Comparison of ENCODE assay signal across 9 cellular contexts in the genomic region with DNA sequence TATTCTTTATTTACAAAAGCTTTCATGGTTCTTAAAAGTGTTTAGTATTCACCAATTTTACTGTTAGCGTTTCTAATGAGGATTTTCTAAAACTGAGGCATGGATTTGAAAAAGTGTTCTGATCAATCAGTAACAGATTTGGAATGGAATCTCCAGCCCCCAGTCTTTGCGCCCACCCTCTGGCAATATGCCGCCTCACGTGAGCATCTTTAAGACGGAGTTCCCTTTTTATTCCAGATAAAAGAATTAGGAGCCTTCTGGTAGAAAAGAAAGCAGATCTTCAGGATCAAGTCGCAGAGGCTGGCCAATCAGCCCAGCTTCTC. TPM values are rescaled to one million over a fixed set of nuclear protein-coding genes. Genes with fewer than 3 reads are reported as not detected.
A peak's percentile ranks its signal among the peaks of the same experiment; 100 is the strongest.
DNase-seq lines count a peak whose midpoint lies in the region; TF ChIP-seq lines count a peak whose summit lies in the region.
"Had no signal": no experiment of that assay in that cellular context is flagged by ENCODE, and none has a peak within 500 bp of the region (broad histone marks: within the 10 kb centered on the region; RNA-seq: fewer than 3 reads in every experiment).

No MANE protein-coding gene starts in this region.

- H3K4me1 Mint-ChIP-seq in CD14-positive monocyte (peaks cover 22% of the 10 kb centered on the region), endothelial cell (ENCODE audit: unreplicated experiment) (peaks cover 59% of the 10 kb centered on the region)

- no peak overlapping the region for H3K9ac ChIP-seq in neuronal stem cell (ENCODE audit: low read depth, low read length, poor library complexity)

- peaks cover under 1 to 26% of the 10 kb centered on the region in 2 donors for H3K4me1 ChIP-seq in neuronal stem cell (ENCODE audit: control insufficient read depth in 2 of 2, insufficient read depth in 1 of 2, low read depth in 1 of 2, low read length in 2 of 2)

- no peak overlapping the region for H3K23ac ChIP-seq in neuronal stem cell (ENCODE audit: low read depth, low read length, poor library complexity)

- H2BK15ac ChIP-seq in neuronal stem cell (ENCODE audit: low read length) = no peak overlapping the region

- no CpG with 5 or more reads among the region's 6 CpGs for WGBS in neuronal stem cell (ENCODE audit: extremely low coverage in 2 of 2, insufficient read length in 2 of 2, insufficient replicate concordance in 1 of 2), 2 donors

- H3K36me3 ChIP-seq in MG63 = no peaks in the 10 kb centered on the region
- peaks cover 3 to 39% of the 10 kb centered on the region in 2 donors for H3K36me3 ChIP-seq in neuronal stem cell (replicated peaks in 1 of 2; ENCODE audit: control insufficient read depth in 2 of 2, insufficient read depth in 2 of 2, low read length in 2 of 2)

- no peak overlapping the region for H3K4ac ChIP-seq in neuronal stem cell (ENCODE audit: low read length)

- TF ChIP-seq CTCF in CD14-positive monocyte (IDR thresholded peaks at IDR 0.05) (no peak), endothelial cell (IDR thresholded peaks at IDR 0.05; ENCODE audit: unreplicated experiment) (no peak), GM20000 (IDR thresholded peaks at IDR 0.05; ENCODE audit: extremely low read depth, missing control alignments) (no peak)

- peak overlapping the region; percentile 85 to 94 for H3K4me3 Mint-ChIP-seq in CD14-positive monocyte
- H3K4me3 Mint-ChIP-seq in endothelial cell (ENCODE audit: unreplicated experiment) = peak overlapping the region; percentile 99

- no peak overlapping the region for H2AK5ac ChIP-seq in neuronal stem cell (ENCODE audit: low read depth, low read length)

- no peak overlapping the region for H2BK12ac ChIP-seq in neuronal stem cell (ENCODE audit: low read length)

- no peak overlapping the region for H3K27ac ChIP-seq in neuronal stem cell (replicated peaks; ENCODE audit: low read length)
- no peak overlapping the region for H3K27ac ChIP-seq in substantia nigra (ENCODE audit: low read depth, low read length, poor library complexity, severe bottlenecking)

- DNase-seq in CD14-positive monocyte (ENCODE audit: low spot score) (no peak), MG63 (no peak), endothelial cell (ENCODE audit: low spot score) (no peak), neuronal stem cell (ENCODE audit: low spot score) (no peak), GM20000 (ENCODE audit: low spot score) (no peak), substantia nigra (lab: John Stamatoyannopoulos, UW) (no peak), head of caudate nucleus (no peak), NCI-H1694 (lab: John Stamatoyannopoulos, UW) (no peak)
- DNase-seq: NCI-H187 had no signal

- H2BK120ac ChIP-seq in neuronal stem cell (ENCODE audit: low read depth, low read length) = no peak overlapping the region

- no peak overlapping the region for H3K18ac ChIP-seq in neuronal stem cell (ENCODE audit: low read length)

- peaks cover 42 to 59% (median 48%) of the 10 kb centered on the region in 3 donors for H3K27me3 Mint-ChIP-seq in CD14-positive monocyte (ENCODE audit: low read depth in 3 of 3)
- peaks cover 17% of the 10 kb centered on the region for H3K27me3 Mint-ChIP-seq in endothelial cell (ENCODE audit: unreplicated experiment)

- intact Hi-C loops in CD14-positive monocyte (cut with micrococcal nuclease) (loop anchor here in 1 of 2 donors (10.0 kb wide), 1 partner anchor 110 kb away; a partner anchor contains a TSS), head of caudate nucleus (cut with DNase I) (no loop called here)

- no peaks in the 10 kb centered on the region for H3K9me3 ChIP-seq in MG63
- peaks cover 0 to 15% of the 10 kb centered on the region in 2 donors for H3K9me3 ChIP-seq in neuronal stem cell (replicated peaks in 1 of 2; ENCODE audit: control insufficient read depth in 2 of 2, insufficient read depth in 1 of 2, low read depth in 1 of 2, low read length in 2 of 2)

- no peak overlapping the region for H2BK5ac ChIP-seq in neuronal stem cell (ENCODE audit: low read length)

- H4K8ac ChIP-seq in neuronal stem cell (ENCODE audit: low read depth, low read length) = no peak overlapping the region

- H3K27me3 ChIP-seq in MG63 = no peaks in the 10 kb centered on the region
- no peaks in the 10 kb centered on the region for H3K27me3 ChIP-seq in neuronal stem cell (ENCODE audit: control insufficient read depth in 3 of 3, insufficient read depth in 3 of 3, low read depth in 1 of 3, low read length in 3 of 3)

- H3K36me3 Mint-ChIP-seq in CD14-positive monocyte (peaks cover 5 to 14% of the 10 kb centered on the region in 2 donors), endothelial cell (ENCODE audit: low read depth, unreplicated experiment) (peaks cover 16% of the 10 kb centered on the region)

- no peak overlapping the region for H4K91ac ChIP-seq in neuronal stem cell (ENCODE audit: low read depth, low read length, poor library complexity)

- H3K9me3 Mint-ChIP-seq in CD14-positive monocyte (peaks cover 0 to 9% (median 4%) of the 10 kb centered on the region in 7 donors), endothelial cell (ENCODE audit: unreplicated experiment) (no peaks in the 10 kb centered on the region)

- peak overlapping the region; percentile 86 for H3K4me2 ChIP-seq in neuronal stem cell (ENCODE audit: insufficient read depth, low read length, poor library complexity, severe bottlenecking)

- H3K79me1 ChIP-seq in neuronal stem cell (ENCODE audit: low read depth, low read length) = peaks cover 4% of the 10 kb centered on the region

- H3K14ac ChIP-seq in neuronal stem cell (ENCODE audit: low read length) = no peak overlapping the region

- peak overlapping the region; percentile 77 for H2AFZ ChIP-seq in neuronal stem cell (ENCODE audit: low read length)

- H3K27ac Mint-ChIP-seq in CD14-positive monocyte = peak overlapping the region in 2 of 7 donors; percentile 66 to 77
- peak overlapping the region; percentile 99 for H3K27ac Mint-ChIP-seq in endothelial cell (ENCODE audit: unreplicated experiment)

- H3K4me3 ChIP-seq in MG63 (peak overlapping the region; percentile 80), neuronal stem cell (ENCODE audit: low read length in 2 of 2) (peak overlapping the region; percentile 64 to 89)

RNA-seq across cellular contexts. Expression of a gene that starts 1.1 kb away (rescaled TPM):
- under 1 TPM; 0.11 to 0.27 TPM for polyA plus RNA-seq in CD14-positive monocyte
- total RNA-seq in MG63 (2014; rRNA removed; shearing (Covaris generic); ENCODE audit: low replicate concordance) = 15.0 and 23.6 TPM in 2 replicates
- total RNA-seq in endothelial cell (ENCODE audit: unreplicated experiment) = 126 TPM
- 23.3 TPM for polyA plus RNA-seq in neuronal stem cell (2013, experiment 1 of 2)
- polyA plus RNA-seq in neuronal stem cell (2013, experiment 2 of 2) = 22.9 TPM

RNA-seq across cellular contexts. Expression of a gene that starts 1.8 kb away (rescaled TPM):
- under 1 TPM in 1 of 2 donors, not detected in 1; 0.21 TPM for polyA plus RNA-seq in CD14-positive monocyte
- total RNA-seq in MG63 (2014; rRNA removed; shearing (Covaris generic); ENCODE audit: low replicate concordance) = 5.4 and 9.7 TPM in 2 replicates
- 7.7 TPM for total RNA-seq in endothelial cell (ENCODE audit: unreplicated experiment)
- polyA plus RNA-seq in neuronal stem cell (2013, experiment 1 of 2) = 5.8 TPM
- 6.3 TPM for polyA plus RNA-seq in neuronal stem cell (2013, experiment 2 of 2)
